ENCODE assay signal across 19 cellular contexts in genomic region chr18:13242797-13243196, GRCh38. TPM values are rescaled to one million over a fixed set of nuclear protein-coding genes. Genes with fewer than 3 reads are reported as not detected.
DNase-seq lines count a peak whose midpoint lies in the region; ATAC-seq, FAIRE-seq and TF ChIP-seq lines count a peak whose summit lies in the region.
"Had no signal": no experiment of that assay in that cellular context is flagged by ENCODE, and none has a peak within 500 bp of the region (broad histone marks: within the 10 kb centered on the region; RNA-seq: fewer than 3 reads in every experiment).

No MANE protein-coding gene starts in this region.

- FAIRE-seq in HepG2 (lab: Jason Lieb, UNC) (no peak), urothelium cell line (lab: Jason Lieb, UNC) (peak; percentile 65)
- FAIRE-seq: HTR-8/SVneo had no signal

- H3K79me2 ChIP-seq in HepG2 (ENCODE audit: insufficient read depth, low read length): no peaks in the 10 kb centered on the region

- POLR2A ChIA-PET in HepG2 (lab: Yijun Ruan, JAX): no interaction called here

- no peaks in the 10 kb centered on the region for H4K20me1 ChIP-seq in HepG2 (ENCODE audit: insufficient read depth, low read length)

- H3K4me1 ChIP-seq in right lobe of liver (peaks cover 0 to 25% (median 3%) of the 10 kb centered on the region in 4 donors), HepG2 (ENCODE audit: insufficient read depth, low read length) (peaks cover 13% of the 10 kb centered on the region)

- TF ChIP-seq EP300 in HepG2 (IDR thresholded peaks at IDR 0.05; ENCODE audit: low read depth in 2 of 2, low read length in 2 of 2): no peak
- TF ChIP-seq EP300 in HepG2 (CRISPR knock-in tag; IDR thresholded peaks at IDR 0.05; ENCODE audit: borderline replicate concordance): no peak

- TF ChIP-seq RAD21 in HepG2 (CRISPR knock-in tag; IDR thresholded peaks at IDR 0.05): no peak

- in situ Hi-C loops in HepG2 (cut with HindIII; ENCODE audit: extremely low pct_ligation_motif_present, low pct_unique_long_range_greater_than_20kb): no loop called here

- intact Hi-C loops in right lobe of liver (cut with DNase I) (no loop called here), HepG2 (cut with micrococcal nuclease; ENCODE audit: unreplicated experiment) (no loop called here)

- H3K36me3 ChIP-seq in right lobe of liver (no peaks in the 10 kb centered on the region), HepG2 (replicated peaks in 1 of 2; ENCODE audit: control insufficient read depth in 1 of 2, insufficient read depth in 2 of 2, low read length in 2 of 2) (no peaks in the 10 kb centered on the region)

- no peak overlapping the region for H3K4me2 ChIP-seq in HepG2 (ENCODE audit: low read depth, low read length)

- ATAC-seq in right lobe of liver (no peak), HepG2 (no peak)
- ATAC-seq: Panc1, Right ventricle myocardium inferior had no signal

- peak; percentile 15 for DNase-seq in NCI-H2171 treated with DMSO at 0.1 percent for 48 hours (lab: John Stamatoyannopoulos, UW)
- DNase-seq in NCI-H2171 (lab: John Stamatoyannopoulos, UW): no peak
- DNase-seq in right lobe of liver: peak in 2 of 3 donors; percentile 12 to 30
- no peak for DNase-seq in HepG2 (ENCODE audit: low spot score)
- DNase-seq in mesenteric fat pad (ENCODE audit: low spot score): peak; percentile 67
- no peak for DNase-seq in urothelium cell line (ENCODE audit: low spot score)
- no peak for DNase-seq in cerebellum (ENCODE audit: low spot score)
- DNase-seq in stimulated activated CD4-positive, alpha-beta T cell treated with anti-CD3 and anti-CD28 coated beads, Interleukin-2, amount 100 ng/mL, for 24 hours: no peak
- DNase-seq: CD4-positive, CD25-positive, alpha-beta regulatory T cell; DMS79; NCI-H1417 treated with DMSO at 0.1 percent for 48 hours; NCI-H1930 had no signal

- H3K27me3 ChIP-seq in right lobe of liver: no peaks in the 10 kb centered on the region
- H3K27me3 ChIP-seq in HepG2 (ENCODE audit: control insufficient read depth in 1 of 2, insufficient read depth in 2 of 2, low read length in 2 of 2): no peaks in the 10 kb centered on the region; a peak in 1 of 5 replicates

- TF ChIP-seq CTCF in right lobe of liver (IDR thresholded peaks at IDR 0.05) (no peak), HepG2 (CRISPR knock-in tag; IDR thresholded peaks at IDR 0.05) (no peak)

- H3K4me3 ChIP-seq in right lobe of liver: no peak overlapping the region
- no peak overlapping the region for H3K4me3 ChIP-seq in HepG2 (replicated peaks in 1 of 3; ENCODE audit: insufficient read depth in 1 of 3, low read depth in 2 of 3, low read length in 3 of 3)

- H3K27ac ChIP-seq in right lobe of liver: no peak overlapping the region
- H3K27ac ChIP-seq in HepG2 (ENCODE audit: extremely low read length, insufficient read depth, low read length): no peak overlapping the region
- H3K27ac ChIP-seq: 22Rv1, HL-60 had no signal

- H3K9ac ChIP-seq in HepG2 (ENCODE audit: insufficient read depth, low read depth, low read length): no peak overlapping the region

- H3K9me3 ChIP-seq in right lobe of liver (no peaks in the 10 kb centered on the region), HepG2 (ENCODE audit: low read length) (no peaks in the 10 kb centered on the region)

- no peak overlapping the region for H2AFZ ChIP-seq in HepG2 (ENCODE audit: low read length)

- 88% methylated on average over 5 of the region's 5 CpGs for WGBS in right lobe of liver (ENCODE audit: insufficient coverage, low coverage, low lambda C conversion rate, missing lambda C conversion rate)
- WGBS in HepG2 (ENCODE audit: low lambda C conversion rate): 90% methylated on average over 5 of the region's 5 CpGs

- TF ChIP-seq POLR2A in right lobe of liver (IDR thresholded peaks at IDR 0.05) (no peak), HepG2 (IDR thresholded peaks at IDR 0.05; ENCODE audit: insufficient read depth in 1 of 2, low read depth in 2 of 2, low read length in 2 of 2) (no peak)

- BruUV-seq in HepG2 (replicated peaks; lab: Mats Ljungman, UMichigan): no TSS peak

- CTCF ChIA-PET in HepG2 (lab: Yijun Ruan, JAX; ENCODE audit: low intra/inter-chr PET ratio, low total read pairs): no interaction called here

TF ChIP-seq in HepG2, 621 proteins besides CTCF, POLR2A, EP300 and RAD21:
- TF ChIP-seq JUNB (CRISPR knock-in tag; IDR thresholded peaks at IDR 0.05; ENCODE audit: borderline replicate concordance) (no peak), ZFP82 (CRISPR knock-in tag; IDR thresholded peaks at IDR 0.05; ENCODE audit: borderline replicate concordance) (no peak), SKI (IDR thresholded peaks at IDR 0.05; ENCODE audit: partially characterized antibody) (no peak), ASH2L (IDR thresholded peaks at IDR 0.05; ENCODE audit: insufficient read length, low read depth, low read length) (no peak)
- TF ChIP-seq, protein P1, sequence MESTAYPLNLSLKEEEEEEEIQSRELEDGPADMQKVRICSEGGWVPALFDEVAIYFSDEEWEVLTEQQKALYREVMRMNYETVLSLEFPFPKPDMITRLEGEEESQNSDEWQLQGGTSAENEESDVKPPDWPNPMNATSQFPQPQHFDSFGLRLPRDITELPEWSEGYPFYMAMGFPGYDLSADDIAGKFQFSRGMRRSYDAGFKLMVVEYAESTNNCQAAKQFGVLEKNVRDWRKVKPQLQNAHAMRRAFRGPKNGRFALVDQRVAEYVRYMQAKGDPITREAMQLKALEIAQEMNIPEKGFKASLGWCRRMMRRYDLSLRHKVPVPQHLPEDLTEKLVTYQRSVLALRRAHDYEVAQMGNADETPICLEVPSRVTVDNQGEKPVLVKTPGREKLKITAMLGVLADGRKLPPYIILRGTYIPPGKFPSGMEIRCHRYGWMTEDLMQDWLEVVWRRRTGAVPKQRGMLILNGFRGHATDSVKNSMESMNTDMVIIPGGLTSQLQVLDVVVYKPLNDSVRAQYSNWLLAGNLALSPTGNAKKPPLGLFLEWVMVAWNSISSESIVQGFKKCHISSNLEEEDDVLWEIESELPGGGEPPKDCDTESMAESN (CRISPR knock-in tag; conservative IDR thresholded peaks at IDR 0.05): no peak

RNA-seq across cellular contexts. Expression of gene LDLRAD4, which starts 24.2 kb away (rescaled TPM):
- total RNA-seq in right lobe of liver: 10 to 100 TPM; 10.6 to 66.4 (median 18.7) TPM
- total RNA-seq in HepG2 (2016; rRNA removed; fragmentation: Illumina TruSeq; extraction: Trizol): 10.4 and 13.6 TPM in 2 replicates
- total RNA-seq in HepG2 (2016; cell fraction: cytosol; rRNA removed; fragmentation: Illumina TruSeq; extraction: Trizol; ENCODE audit: low read depth): 6.1 and 8.9 TPM in 2 replicates
- 12.4 and 15.9 TPM in 2 replicates for total RNA-seq in HepG2 (2016; cell fraction: insoluble cytoplasmic fraction; rRNA removed; fragmentation: Illumina TruSeq; extraction: Trizol)
- 11.2 and 12.8 TPM in 2 replicates for total RNA-seq in HepG2 (2016; cell fraction: membrane; rRNA removed; fragmentation: Illumina TruSeq; extraction: Trizol)
- 18.3 and 32.5 TPM in 2 replicates for total RNA-seq in HepG2 (2016; cell fraction: nucleus; rRNA removed; fragmentation: Illumina TruSeq; extraction: Trizol)
- 11.8 and 20.9 TPM in 2 replicates for polyA plus RNA-seq in HepG2 (2011; rRNA removed)
- polyA plus RNA-seq in HepG2 (2011; cell fraction: cytosol; rRNA removed): 7.9 and 14.0 TPM in 2 replicates
- 35.4 and 60.5 TPM in 2 replicates for polyA plus RNA-seq in HepG2 (2011; cell fraction: nucleus; rRNA removed)
- polyA plus RNA-seq in HepG2 (2012): 7.9 and 15.6 TPM in 2 replicates
- 9.0 and 9.7 TPM in 2 replicates for polyA plus RNA-seq in HepG2 (2016; cell fraction: cytosol; fragmentation: Illumina TruSeq; extraction: Trizol; ENCODE audit: low read depth)
- polyA plus RNA-seq in HepG2 (2016; cell fraction: insoluble cytoplasmic fraction; fragmentation: Illumina TruSeq; extraction: Trizol; ENCODE audit: low read depth): 12.7 and 13.9 TPM in 2 replicates
- 12.9 and 14.9 TPM in 2 replicates for polyA plus RNA-seq in HepG2 (2016; cell fraction: membrane; fragmentation: Illumina TruSeq; extraction: Trizol; ENCODE audit: low read depth)
- 20.5 and 30.2 TPM in 2 replicates for polyA plus RNA-seq in HepG2 (2016; cell fraction: nucleus; fragmentation: Illumina TruSeq; extraction: Trizol; ENCODE audit: insufficient read depth, low read depth)
- polyA minus RNA-seq in HepG2 (2011; rRNA and poly(A)+ RNA removed; ENCODE audit: low replicate concordance): 0.19 and 17.1 TPM in 2 replicates
- polyA minus RNA-seq in HepG2 (2011; cell fraction: cytosol; rRNA and poly(A)+ RNA removed): 5.8 and 10.2 TPM in 2 replicates
- 34.9 and 52.0 TPM in 2 replicates for polyA minus RNA-seq in HepG2 (2011; cell fraction: nucleus; rRNA and poly(A)+ RNA removed)
- 39.6 TPM for total RNA-seq in mesenteric fat pad
- 81.6 TPM for total RNA-seq in cerebellum
- total RNA-seq: NCI-H460 had no signal
- polyA plus RNA-seq: AG04450 had no signal

Comparison
In these comparisons a context has a peak if more than half of its experiments do, and no peak if none do; other contexts are left out.
1. DNase-seq: peak in NCI-H2171 treated with DMSO at 0.1 percent for 48 hours (single experiment), right lobe of liver (2 of 3) and mesenteric fat pad (single experiment); none in NCI-H2171 (single experiment), HepG2 (single experiment), urothelium cell line (single experiment), cerebellum (single experiment) and stimulated activated CD4-positive, alpha-beta T cell treated with anti-CD3 and anti-CD28 coated beads, Interleukin-2, amount 100 ng/mL, for 24 hours (0 of 2).